In genomic region chr15:42508263-42508690, GRCh38 we compare ENCODE assay signal across 16 cellular contexts. TPM values are rescaled to one million over a fixed set of nuclear protein-coding genes. Genes with fewer than 3 reads are reported as not detected.
DNase-seq lines count a peak whose midpoint lies in the region; ATAC-seq and TF ChIP-seq lines count a peak whose summit lies in the region.
"Had no signal": no experiment of that assay in that cellular context is flagged by ENCODE, and none has a peak within 500 bp of the region (broad histone marks: within the 10 kb centered on the region; RNA-seq: fewer than 3 reads in every experiment).

No MANE protein-coding gene starts in this region.

- no peak for ATAC-seq in stimulated activated naive B cell treated with anti-CD40 and anti-IgM and Interleukin-4, amounts not matched to agents 10 μg/mL and 1 μg/mL and 100 μg/mL, for 72 hours (replicated peaks)

- H3K4me1 Mint-ChIP-seq in endothelial cell (ENCODE audit: unreplicated experiment) = peaks cover 3% of the 10 kb centered on the region
- peaks cover 24 to 45% of the 10 kb centered on the region in 2 donors for H3K4me1 Mint-ChIP-seq in stimulated activated naive B cell treated with anti-CD40 and anti-IgM and Interleukin-4, amounts not matched to agents 10 μg/mL and 1 μg/mL and 100 μg/mL, for 72 hours
- H3K4me1 Mint-ChIP-seq in activated naive CD4-positive, alpha-beta T cell treated with anti-CD3 and anti-CD28 coated beads for 36 hours (ENCODE audit: low read depth) = no peaks in the 10 kb centered on the region

- H3K79me2 ChIP-seq in OCI-LY1 (ENCODE audit: insufficient read depth, low read length) = peaks cover 5% of the 10 kb centered on the region; the same call in 1 of the 2 replicates

- H3K9me3 Mint-ChIP-seq in endothelial cell (ENCODE audit: unreplicated experiment) = no peaks in the 10 kb centered on the region
- no peaks in the 10 kb centered on the region for H3K9me3 Mint-ChIP-seq in stimulated activated naive B cell treated with anti-CD40 and anti-IgM and Interleukin-4, amounts not matched to agents 10 μg/mL and 1 μg/mL and 100 μg/mL, for 72 hours
- no peaks in the 10 kb centered on the region for H3K9me3 Mint-ChIP-seq in activated naive CD4-positive, alpha-beta T cell treated with anti-CD3 and anti-CD28 coated beads for 36 hours
- H3K9me3 Mint-ChIP-seq: activated naive CD8-positive, alpha-beta T cell treated with anti-CD3 and anti-CD28 coated beads, Interleukin-2, amount 10 ng/mL, durations not matched to agents 7 days and 5 days; memory B cell had no signal

- H2AFZ ChIP-seq in OCI-LY1 (ENCODE audit: low read length) = no peak overlapping the region

- CTCF ChIA-PET in activated naive CD4-positive, alpha-beta T cell treated with anti-CD3 and anti-CD28 coated beads for 36 hours (lab: Charles Lee) = no interaction called here

- peak overlapping the region; percentile 6; the same call in 1 of the 2 replicates for H3K4me2 ChIP-seq in OCI-LY1 (ENCODE audit: low read length)

- H3K9me2 ChIP-seq in OCI-LY1 (ENCODE audit: low read depth, low read length) = no peaks in the 10 kb centered on the region

- peaks cover 65% of the 10 kb centered on the region for H3K4me1 ChIP-seq in OCI-LY1 (ENCODE audit: insufficient read depth, low read length, severe bottlenecking)

- H3K27me3 Mint-ChIP-seq in endothelial cell (ENCODE audit: unreplicated experiment) = no peaks in the 10 kb centered on the region
- H3K27me3 Mint-ChIP-seq in stimulated activated naive B cell treated with anti-CD40 and anti-IgM and Interleukin-4, amounts not matched to agents 10 μg/mL and 1 μg/mL and 100 μg/mL, for 72 hours = no peaks in the 10 kb centered on the region
- H3K27me3 Mint-ChIP-seq in activated naive CD4-positive, alpha-beta T cell treated with anti-CD3 and anti-CD28 coated beads for 36 hours (ENCODE audit: low read depth) = no peaks in the 10 kb centered on the region
- H3K27me3 Mint-ChIP-seq: activated naive CD8-positive, alpha-beta T cell treated with anti-CD3 and anti-CD28 coated beads, Interleukin-2, amount 10 ng/mL, durations not matched to agents 7 days and 5 days; memory B cell had no signal

- no peaks in the 10 kb centered on the region for H3K27me3 ChIP-seq in OCI-LY1 (ENCODE audit: insufficient read depth, low read length)

- peak overlapping the region; percentile 57 for H3K27ac Mint-ChIP-seq in endothelial cell (ENCODE audit: unreplicated experiment)
- H3K27ac Mint-ChIP-seq in stimulated activated naive B cell treated with anti-CD40 and anti-IgM and Interleukin-4, amounts not matched to agents 10 μg/mL and 1 μg/mL and 100 μg/mL, for 72 hours = peak overlapping the region; percentile 42
- no peak overlapping the region for H3K27ac Mint-ChIP-seq in activated naive CD4-positive, alpha-beta T cell treated with anti-CD3 and anti-CD28 coated beads for 36 hours
- H3K27ac Mint-ChIP-seq: activated naive CD8-positive, alpha-beta T cell treated with anti-CD3 and anti-CD28 coated beads, Interleukin-2, amount 10 ng/mL, durations not matched to agents 7 days and 5 days; memory B cell had no signal

- no peak overlapping the region for H3K4me3 ChIP-seq in OCI-LY1 (ENCODE audit: low read depth, low read length, poor library complexity, severe bottlenecking)

- no peak overlapping the region for H3K9ac ChIP-seq in OCI-LY1 (ENCODE audit: low read length)

- H3K36me3 ChIP-seq in OCI-LY1 (ENCODE audit: insufficient read depth, low read length) = peaks cover 12% of the 10 kb centered on the region; the same call in 1 of the 2 replicates

- H3K36me3 Mint-ChIP-seq in endothelial cell (ENCODE audit: low read depth, unreplicated experiment) = peaks cover 12% of the 10 kb centered on the region
- H3K36me3 Mint-ChIP-seq in stimulated activated naive B cell treated with anti-CD40 and anti-IgM and Interleukin-4, amounts not matched to agents 10 μg/mL and 1 μg/mL and 100 μg/mL, for 72 hours = peaks cover 17 to 24% of the 10 kb centered on the region in 2 donors
- no peaks in the 10 kb centered on the region for H3K36me3 Mint-ChIP-seq in activated naive CD4-positive, alpha-beta T cell treated with anti-CD3 and anti-CD28 coated beads for 36 hours (ENCODE audit: low read depth)

- DNase-seq in endothelial cell (ENCODE audit: low spot score) = no peak
- peak; percentile 35 for DNase-seq in hepatic stellate cell (ENCODE audit: low spot score)
- DNase-seq in stimulated activated naive B cell treated with anti-CD40 and anti-IgM and Interleukin-4, amounts not matched to agents 10 μg/mL and 1 μg/mL and 100 μg/mL, for 72 hours = no peak
- DNase-seq in T1000 (lab: John Stamatoyannopoulos, UW) = no peak
- DNase-seq in activated CD4-positive, alpha-beta T cell treated with anti-CD3 and anti-CD28 coated beads for 48 hours = no peak
- no peak for DNase-seq in activated naive CD4-positive, alpha-beta T cell treated with anti-CD3 and anti-CD28 coated beads for 36 hours
- DNase-seq: activated CD4-positive, CD25-positive, alpha-beta regulatory T cell treated with anti-CD3 and anti-CD28 coated beads, Interleukin-2, amount 50 U/mL, for 72 hours; activated naive CD8-positive, alpha-beta T cell treated with anti-CD3 and anti-CD28 coated beads, Interleukin-2, amount 10 ng/mL, durations not matched to agents 7 days and 5 days; C1 segment of cervical spinal cord; cerebellar nuclear complex; DND-41; Kasumi-1; NCI-H446 treated with DMSO at 0.1 percent for 48 hours had no signal

- no peaks in the 10 kb centered on the region for H4K20me1 ChIP-seq in OCI-LY1 (ENCODE audit: insufficient read depth, low read length)

- intact Hi-C loops in activated naive CD4-positive, alpha-beta T cell treated with anti-CD3 and anti-CD28 coated beads for 36 hours (cut with micrococcal nuclease) = no loop called here

- peaks cover 6% of the 10 kb centered on the region; the same call in 1 of the 2 replicates for H3F3A ChIP-seq in OCI-LY1 (ENCODE audit: insufficient read depth, low read length)

- H3K27ac ChIP-seq in OCI-LY1 (ENCODE audit: low read depth, low read length, poor library complexity, severe bottlenecking) = peak overlapping the region; percentile 67
- H3K27ac ChIP-seq: HL-60 had no signal

- no peak for TF ChIP-seq CTCF in OCI-LY1 (IDR thresholded peaks at IDR 0.05; ENCODE audit: low read length)
- TF ChIP-seq CTCF in endothelial cell (IDR thresholded peaks at IDR 0.05; ENCODE audit: unreplicated experiment) = no peak

- no peaks in the 10 kb centered on the region for H3K9me3 ChIP-seq in OCI-LY1 (ENCODE audit: low read length)

- H3K4me3 Mint-ChIP-seq in endothelial cell (ENCODE audit: unreplicated experiment) = no peak overlapping the region
- no peak overlapping the region for H3K4me3 Mint-ChIP-seq in stimulated activated naive B cell treated with anti-CD40 and anti-IgM and Interleukin-4, amounts not matched to agents 10 μg/mL and 1 μg/mL and 100 μg/mL, for 72 hours
- H3K4me3 Mint-ChIP-seq in activated naive CD4-positive, alpha-beta T cell treated with anti-CD3 and anti-CD28 coated beads for 36 hours = no peak overlapping the region
- H3K4me3 Mint-ChIP-seq: activated naive CD8-positive, alpha-beta T cell treated with anti-CD3 and anti-CD28 coated beads, Interleukin-2, amount 10 ng/mL, durations not matched to agents 7 days and 5 days; memory B cell had no signal

RNA-seq across cellular contexts. Expression of gene SNAP23, which starts 12.8 kb away (rescaled TPM):
- total RNA-seq in endothelial cell (ENCODE audit: unreplicated experiment) = 121 TPM
- 10 to 100 TPM; 33.1 to 34.5 TPM for total RNA-seq in activated naive CD4-positive, alpha-beta T cell treated with anti-CD3 and anti-CD28 coated beads for 36 hours

RNA-seq across cellular contexts. Expression of gene ZNF106, which starts 17.3 kb away (rescaled TPM):
- total RNA-seq in endothelial cell (ENCODE audit: unreplicated experiment) = 56.3 TPM
- 10 to 100 TPM; 40.8 to 41.2 TPM for total RNA-seq in activated naive CD4-positive, alpha-beta T cell treated with anti-CD3 and anti-CD28 coated beads for 36 hours

RNA-seq across cellular contexts. Expression of gene LRRC57, which starts 40.3 kb away (rescaled TPM):
- 32.7 TPM for total RNA-seq in endothelial cell (ENCODE audit: unreplicated experiment)
- total RNA-seq in activated naive CD4-positive, alpha-beta T cell treated with anti-CD3 and anti-CD28 coated beads for 36 hours = 10 to 100 TPM; 14.7 to 16.3 TPM

RNA-seq across cellular contexts. Expression of gene HAUS2, which starts 40.4 kb away (rescaled TPM):
- total RNA-seq in endothelial cell (ENCODE audit: unreplicated experiment) = 23.5 TPM
- total RNA-seq in activated naive CD4-positive, alpha-beta T cell treated with anti-CD3 and anti-CD28 coated beads for 36 hours = 10 to 100 TPM; 46.2 to 55.6 TPM
